Comparison of ENCODE assay signal across 9 cellular contexts in the genomic region with DNA sequence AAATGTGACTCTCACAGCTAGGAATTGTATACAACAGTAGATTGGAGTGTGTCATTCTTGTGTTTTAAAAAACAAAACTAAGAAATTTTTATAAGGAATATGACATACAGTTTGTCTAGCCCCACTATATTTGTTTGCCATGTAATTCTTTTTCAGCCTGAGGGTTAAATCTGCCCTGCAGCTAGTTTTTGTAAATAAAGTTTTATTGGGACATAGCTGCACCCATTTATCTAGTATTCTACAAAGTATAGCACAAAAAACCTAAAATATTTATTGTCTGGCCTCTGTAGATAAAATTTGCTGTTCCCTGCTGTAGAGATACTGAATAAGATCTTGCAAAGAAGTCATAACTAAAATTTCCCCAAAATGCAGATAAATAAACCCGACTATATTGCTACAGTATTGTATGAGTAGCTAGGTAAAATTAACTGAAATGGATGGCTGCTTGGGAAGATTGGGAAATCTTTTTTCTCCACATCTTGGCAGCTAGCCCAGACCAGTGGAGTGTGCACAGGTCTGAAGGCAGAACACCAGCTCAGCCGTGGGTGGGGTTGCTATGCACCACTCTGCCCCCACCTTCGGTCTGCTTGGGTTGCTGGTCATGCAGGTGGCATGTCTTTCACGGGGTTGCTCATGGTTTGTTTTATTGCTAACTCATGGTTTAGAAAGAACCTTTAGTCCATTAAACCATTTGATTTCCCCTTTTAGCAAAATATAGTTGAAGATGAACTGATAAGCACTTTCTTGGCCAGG.
A peak's percentile ranks its signal among the peaks of the same experiment; 100 is the strongest.
DNase-seq lines count a peak whose midpoint lies in the region; ATAC-seq and TF ChIP-seq lines count a peak whose summit lies in the region.
"Had no signal": no experiment of that assay in that cellular context is flagged by ENCODE, and none has a peak within 500 bp of the region (broad histone marks: within the 10 kb centered on the region; RNA-seq: fewer than 3 reads in every experiment).

No MANE protein-coding gene starts in this region.

- ATAC-seq in GM18502 (IDR thresholded peaks at IDR 0.05; ENCODE audit: poor library complexity, unreplicated experiment) (peak; percentile 47), T-cell (replicated peaks in 1 of 4) (no peak), gastrocnemius medialis (peak; percentile 74 to 84)

- H3K9me3 ChIP-seq in A673 (ENCODE audit: low read depth, low read length, poor library complexity, severe bottlenecking) (no peaks in the 10 kb centered on the region), gastrocnemius medialis (no peaks in the 10 kb centered on the region)

- POLR2A ChIA-PET in A673 (lab: Charles Lee; ENCODE audit: low non-redundant PET) (no interaction called here), T-cell (lab: Charles Lee) (interaction anchor here in 1 of 2 donors (1.6 kb wide), 1 partner anchor 170 kb away, joined by 4 read pairs; no protein-coding TSS in a partner anchor)

- H3K27ac ChIP-seq in A673 (ENCODE audit: low read depth, low read length, poor library complexity, severe bottlenecking) (peak overlapping the region; percentile 9), gastrocnemius medialis (peak overlapping the region; percentile 72 to 80 (median 78))

- CTCF ChIA-PET in A673 (lab: Charles Lee) (interaction anchor here (1.8 kb wide), 1 partner anchor 170 kb away, joined by 18 read pairs; no protein-coding TSS in a partner anchor), T-cell (lab: Charles Lee) (interaction anchor here (0.6 to 10.0 kb wide), 19 partner anchors 12 to 176 kb away, joined by 3 to 179 read pairs (median 5); a partner anchor contains a TSS)

- H3K4me1 ChIP-seq in A673 (ENCODE audit: insufficient read depth, low read length, poor library complexity, severe bottlenecking) (peaks cover 13% of the 10 kb centered on the region), gastrocnemius medialis (peaks cover 34 to 42% of the 10 kb centered on the region in 2 donors)

- no peak for TF ChIP-seq POLR2A in gastrocnemius medialis (IDR thresholded peaks at IDR 0.05)

- H3K4me3 ChIP-seq in A673 (ENCODE audit: low read depth, low read length, poor library complexity, severe bottlenecking) (no peak overlapping the region), LNCaP clone FGC (ENCODE audit: low read depth, low read length) (no peak overlapping the region), gastrocnemius medialis (no peak overlapping the region)

- intact Hi-C loops in A673 (cut with micrococcal nuclease; ENCODE audit: unreplicated experiment) (loop anchor here (2.0 to 5.0 kb wide), 2 partner anchors 85 to 170 kb away; no protein-coding TSS in a partner anchor), gastrocnemius medialis (cut with DNase I; ENCODE audit: low total_unique reads) (loop anchor here (1.0 to 5.0 kb wide), 3 partner anchors 35 to 170 kb away; no protein-coding TSS in a partner anchor)

- peaks cover 23% of the 10 kb centered on the region for H3K36me3 Mint-ChIP-seq in T-cell

- no peaks in the 10 kb centered on the region for H3K27me3 ChIP-seq in A673 (replicated peaks; ENCODE audit: insufficient read depth, low read depth, low read length, poor library complexity)
- no peaks in the 10 kb centered on the region for H3K27me3 ChIP-seq in gastrocnemius medialis

- H3K27ac Mint-ChIP-seq in T-cell, result peak overlapping the region; percentile 82 to 84
- H3K27ac Mint-ChIP-seq: activated naive CD8-positive, alpha-beta T cell treated with anti-CD3 and anti-CD28 coated beads, Interleukin-2, amount 10 ng/mL, durations not matched to agents 7 days and 5 days had no signal

- H3K36me3 ChIP-seq in A673 (ENCODE audit: insufficient read depth, low read length, poor library complexity, severe bottlenecking), result peaks cover 14% of the 10 kb centered on the region
- peaks cover 0 to 23% of the 10 kb centered on the region in 2 donors for H3K36me3 ChIP-seq in gastrocnemius medialis

- no peaks in the 10 kb centered on the region for H3K9me3 Mint-ChIP-seq in T-cell
- H3K9me3 Mint-ChIP-seq: activated naive CD8-positive, alpha-beta T cell treated with anti-CD3 and anti-CD28 coated beads, Interleukin-2, amount 10 ng/mL, durations not matched to agents 7 days and 5 days had no signal

- BruUV-seq in A673 (replicated peaks; lab: Mats Ljungman, UMichigan), result no TSS peak

- H3K4me3 Mint-ChIP-seq in T-cell, result no peak overlapping the region
- H3K4me3 Mint-ChIP-seq: activated naive CD8-positive, alpha-beta T cell treated with anti-CD3 and anti-CD28 coated beads, Interleukin-2, amount 10 ng/mL, durations not matched to agents 7 days and 5 days had no signal

- no peaks in the 10 kb centered on the region for H3K27me3 Mint-ChIP-seq in T-cell
- H3K27me3 Mint-ChIP-seq: activated naive CD8-positive, alpha-beta T cell treated with anti-CD3 and anti-CD28 coated beads, Interleukin-2, amount 10 ng/mL, durations not matched to agents 7 days and 5 days had no signal

- no peak for TF ChIP-seq CTCF in A673 (conservative IDR thresholded peaks at IDR 0.05; ENCODE audit: low read depth, low read length)
- no peak for TF ChIP-seq CTCF in LNCaP clone FGC (IDR thresholded peaks at IDR 0.05; ENCODE audit: control insufficient read depth, extremely low read depth, insufficient read depth)
- TF ChIP-seq CTCF in gastrocnemius medialis (IDR thresholded peaks at IDR 0.05 in 4 of 5, conservative IDR thresholded peaks at IDR 0.05 in 1 of 5), result no peak

- in situ Hi-C loops in gastrocnemius medialis (cut with MboI; ENCODE audit: low sequenced_read_pairs in 4 of 4), result loop anchor here (5.0 to 10.0 kb wide), 5 partner anchors 85 to 170 kb away; no protein-coding TSS in a partner anchor

- peak; percentile 59 for DNase-seq in A673 (ENCODE audit: low spot score)
- peak; percentile 43 for DNase-seq in LNCaP clone FGC (ENCODE audit: low read depth)
- DNase-seq in T-cell, result no peak
- peak; percentile 99 for DNase-seq in glomerular visceral epithelial cell (ENCODE audit: extremely low spot score)
- peak; percentile 73 to 86 for DNase-seq in gastrocnemius medialis
- DNase-seq in activated gamma-delta T cell (lab: John Stamatoyannopoulos, UW), result no peak
- no peak for DNase-seq in activated CD8-positive, alpha-beta memory T cell treated with anti-CD3 and anti-CD28 coated beads for 24 hours
- DNase-seq: activated naive CD8-positive, alpha-beta T cell treated with anti-CD3 and anti-CD28 coated beads, Interleukin-2, amount 10 ng/mL, durations not matched to agents 7 days and 5 days had no signal

- H3K4me1 Mint-ChIP-seq in T-cell, result peaks cover 28 to 43% (median 38%) of the 10 kb centered on the region in 3 donors

Comparison
In these comparisons a context has a peak if more than half of its experiments do, and no peak if none do; other contexts are left out.
1. DNase-seq: peak in A673 (single experiment), LNCaP clone FGC (single experiment), glomerular visceral epithelial cell (single experiment) and gastrocnemius medialis (2 of 2); none in T-cell (0 of 34), activated gamma-delta T cell (single experiment) and activated CD8-positive, alpha-beta memory T cell treated with anti-CD3 and anti-CD28 coated beads for 24 hours (single experiment).
2. ATAC-seq: peak in GM18502 (single experiment) and gastrocnemius medialis (2 of 2); none in T-cell (0 of 4).